ENCODE assay signal across 18 cellular contexts in the genomic region with DNA sequence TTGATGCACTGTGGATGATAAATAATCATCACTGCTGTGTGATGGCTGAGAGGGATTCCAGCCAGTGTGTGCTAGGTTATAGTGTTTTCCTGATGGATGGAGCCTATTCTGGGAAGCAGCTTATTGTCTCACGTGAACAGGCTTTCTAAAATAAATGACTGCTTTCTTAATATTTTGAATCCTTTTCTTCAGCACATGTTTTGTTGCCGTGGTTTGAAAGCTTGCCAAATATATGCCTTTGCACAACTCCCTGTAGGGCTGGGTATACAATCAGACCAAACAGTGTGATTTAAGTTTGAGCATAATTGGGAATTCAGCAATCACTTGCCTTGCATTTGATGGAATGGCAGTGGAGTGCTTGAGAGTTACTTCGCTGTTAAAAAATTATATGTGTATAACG.
"Had no signal": no experiment of that assay in that cellular context is flagged by ENCODE, and none has a peak within 500 bp of the region (broad histone marks: within the 10 kb centered on the region; RNA-seq: fewer than 3 reads in every experiment).

No MANE protein-coding gene starts in this region.

- H3K4me3 ChIP-seq: heart left ventricle, left lung, psoas muscle, sigmoid colon, transverse colon had no signal

- DNase-seq: activated CD4-positive, alpha-beta T cell treated with anti-CD3 and anti-CD28 coated beads for 48 hours; activated naive CD4-positive, alpha-beta T cell treated with Interleukin-2 at 50 U/mL for 16 hours; activated naive CD8-positive, alpha-beta T cell treated with anti-CD3 and anti-CD28 coated beads, Interleukin-2, amount 50 U/mL, for 24 hours; central memory CD4-positive, alpha-beta T cell; cortex of kidney; effector CD8-positive, alpha-beta T cell; foreskin keratinocyte; heart left ventricle; islet precursor cell; left lung; psoas muscle; sigmoid colon; stimulated activated CD4-positive, alpha-beta T cell treated with anti-CD3 and anti-CD28 coated beads, Interleukin-2, amount 100 ng/mL, for 24 hours; stimulated activated naive CD4-positive, alpha-beta T cell; substantia nigra; T-helper 9 cell; transverse colon; WERI-Rb-1 had no signal

- H3K27me3 ChIP-seq: heart left ventricle, left lung, sigmoid colon, transverse colon had no signal

- H3K4me1 ChIP-seq: foreskin keratinocyte, heart left ventricle, left lung, psoas muscle, sigmoid colon had no signal

- H3K36me3 ChIP-seq: heart left ventricle, left lung, sigmoid colon, transverse colon, WERI-Rb-1 had no signal

- H3K27ac ChIP-seq: foreskin keratinocyte, heart left ventricle, left lung, psoas muscle, sigmoid colon, WERI-Rb-1 had no signal

- H3K9me3 ChIP-seq: heart left ventricle, left lung, psoas muscle, sigmoid colon, transverse colon had no signal
